In the genomic region with DNA sequence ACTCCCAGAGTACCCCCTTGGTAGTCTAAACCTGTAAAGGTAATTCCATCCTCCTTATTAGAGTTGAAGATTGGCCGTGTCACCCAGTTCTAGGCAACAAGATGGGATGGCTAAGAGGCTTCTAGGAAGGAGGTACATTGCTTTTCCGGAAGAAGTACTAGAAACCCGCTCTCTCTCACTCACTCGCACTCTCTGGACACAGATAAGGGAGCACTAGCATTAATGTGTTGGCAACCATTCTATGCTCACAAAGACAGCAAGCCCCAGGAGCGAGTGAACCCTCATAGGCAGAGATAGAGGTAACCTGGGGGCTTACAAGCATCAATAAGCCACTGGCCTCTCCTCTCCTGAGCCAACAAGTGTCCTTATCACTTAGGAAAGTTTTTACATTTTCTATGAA, we compare ENCODE assay signal across 13 cellular contexts.
DNase-seq lines count a peak whose midpoint lies in the region; ATAC-seq and TF ChIP-seq lines count a peak whose summit lies in the region.
"Had no signal": no experiment of that assay in that cellular context is flagged by ENCODE, and none has a peak within 500 bp of the region (broad histone marks: within the 10 kb centered on the region; RNA-seq: fewer than 3 reads in every experiment).

No MANE protein-coding gene starts in this region.

- no peaks in the 10 kb centered on the region for H3K9me3 ChIP-seq in subcutaneous abdominal adipose tissue (ENCODE audit: control insufficient read depth in 5 of 5, low read length in 5 of 5)
- no peaks in the 10 kb centered on the region for H3K9me3 ChIP-seq in CD8-positive, alpha-beta T cell (ENCODE audit: low read length)

- H3K9ac ChIP-seq in subcutaneous abdominal adipose tissue (ENCODE audit: low read length in 5 of 5) = no peak overlapping the region

- H3K9me3 Mint-ChIP-seq in activated naive CD4-positive, alpha-beta T cell treated with anti-CD3 and anti-CD28 coated beads for 36 hours = peaks cover 3% of the 10 kb centered on the region
- peaks cover 17% of the 10 kb centered on the region for H3K9me3 Mint-ChIP-seq in activated naive CD4-positive, alpha-beta T cell treated with anti-CD3 and anti-CD28 coated beads, Interleukin-2, amount 10 ng/mL, durations not matched to agents 7 days and 5 days
- H3K9me3 Mint-ChIP-seq in activated CD8-positive, alpha-beta T cell treated with anti-CD3 and anti-CD28 coated beads, Interleukin-2, amount 10 ng/mL, durations not matched to agents 7 days and 5 days (ENCODE audit: insufficient read depth) = peaks cover 4% of the 10 kb centered on the region
- H3K9me3 Mint-ChIP-seq in CD8-positive, alpha-beta T cell = no peaks in the 10 kb centered on the region

- CTCF ChIA-PET in activated naive CD4-positive, alpha-beta T cell treated with anti-CD3 and anti-CD28 coated beads for 36 hours (lab: Charles Lee) = no interaction called here
- CTCF ChIA-PET in activated naive CD4-positive, alpha-beta T cell treated with anti-CD3 and anti-CD28 coated beads, Interleukin-2, amount 10 ng/mL, durations not matched to agents 7 days and 5 days (lab: Charles Lee) = no interaction called here
- CTCF ChIA-PET in activated CD8-positive, alpha-beta T cell treated with anti-CD3 and anti-CD28 coated beads, Interleukin-2, amount 10 ng/mL, durations not matched to agents 7 days and 5 days (lab: Charles Lee) = no interaction called here
- CTCF ChIA-PET in CD8-positive, alpha-beta T cell (lab: Charles Lee) = no interaction called here

- POLR2A ChIA-PET in activated CD8-positive, alpha-beta T cell treated with anti-CD3 and anti-CD28 coated beads, Interleukin-2, amount 10 ng/mL, durations not matched to agents 7 days and 5 days (lab: Charles Lee) = no interaction called here
- POLR2A ChIA-PET in CD8-positive, alpha-beta T cell (lab: Charles Lee) = no interaction called here

- H3K4me3 Mint-ChIP-seq in activated naive CD4-positive, alpha-beta T cell treated with anti-CD3 and anti-CD28 coated beads for 36 hours = no peak overlapping the region
- H3K4me3 Mint-ChIP-seq in activated naive CD4-positive, alpha-beta T cell treated with anti-CD3 and anti-CD28 coated beads, Interleukin-2, amount 10 ng/mL, durations not matched to agents 7 days and 5 days = no peak overlapping the region
- no peak overlapping the region for H3K4me3 Mint-ChIP-seq in activated CD8-positive, alpha-beta T cell treated with anti-CD3 and anti-CD28 coated beads, Interleukin-2, amount 10 ng/mL, durations not matched to agents 7 days and 5 days
- no peak overlapping the region for H3K4me3 Mint-ChIP-seq in CD8-positive, alpha-beta T cell

- no peak for ATAC-seq in activated CD8-positive, alpha-beta T cell treated with anti-CD3 and anti-CD28 coated beads, Interleukin-2, amount 10 ng/mL, durations not matched to agents 7 days and 5 days
- ATAC-seq in foreskin keratinocyte = no peak
- ATAC-seq in CD8-positive, alpha-beta T cell = no peak
- ATAC-seq: Panc1 had no signal

- TF ChIP-seq CTCF in foreskin keratinocyte (conservative IDR thresholded peaks at IDR 0.05) (no peak), GM20000 (IDR thresholded peaks at IDR 0.05; ENCODE audit: extremely low read depth, missing control alignments) (no peak)
- TF ChIP-seq CTCF in CD8-positive, alpha-beta T cell (IDR thresholded peaks at IDR 0.05) = no peak

- peak overlapping the region; percentile 99 for H3K27ac ChIP-seq in foreskin keratinocyte
- peak overlapping the region; percentile 75 for H3K27ac ChIP-seq in subcutaneous abdominal adipose tissue (ENCODE audit: low read depth, low read length)
- no peak overlapping the region for H3K27ac ChIP-seq in CD8-positive, alpha-beta T cell (ENCODE audit: low read depth, low read length)

- H3K4me1 ChIP-seq in foreskin keratinocyte (peaks cover 27% of the 10 kb centered on the region), subcutaneous abdominal adipose tissue (ENCODE audit: control insufficient read depth in 5 of 5, insufficient read depth in 5 of 5, low read length in 5 of 5) (peaks cover 4 to 19% (median 12%) of the 10 kb centered on the region in 5 donors)
- H3K4me1 ChIP-seq in CD8-positive, alpha-beta T cell (ENCODE audit: insufficient read depth, low read length) = no peaks in the 10 kb centered on the region

- H3K27ac Mint-ChIP-seq in activated naive CD4-positive, alpha-beta T cell treated with anti-CD3 and anti-CD28 coated beads for 36 hours = peak overlapping the region; percentile 98
- no peak overlapping the region for H3K27ac Mint-ChIP-seq in activated naive CD4-positive, alpha-beta T cell treated with anti-CD3 and anti-CD28 coated beads, Interleukin-2, amount 10 ng/mL, durations not matched to agents 7 days and 5 days
- H3K27ac Mint-ChIP-seq in activated CD8-positive, alpha-beta T cell treated with anti-CD3 and anti-CD28 coated beads, Interleukin-2, amount 10 ng/mL, durations not matched to agents 7 days and 5 days = peak overlapping the region; percentile 2
- no peak overlapping the region for H3K27ac Mint-ChIP-seq in CD8-positive, alpha-beta T cell

- DNase-seq in activated naive CD4-positive, alpha-beta T cell treated with anti-CD3 and anti-CD28 coated beads for 36 hours = no peak
- no peak for DNase-seq in activated naive CD4-positive, alpha-beta T cell treated with anti-CD3 and anti-CD28 coated beads, Interleukin-2, amount 10 ng/mL, durations not matched to agents 7 days and 5 days
- DNase-seq in activated CD8-positive, alpha-beta T cell treated with anti-CD3 and anti-CD28 coated beads, Interleukin-2, amount 10 ng/mL, durations not matched to agents 7 days and 5 days = no peak
- DNase-seq in foreskin keratinocyte = no peak
- no peak for DNase-seq in HK-2 (ENCODE audit: unreplicated experiment)
- no peak for DNase-seq in GM20000 (ENCODE audit: low spot score)
- no peak for DNase-seq in CD8-positive, alpha-beta T cell
- DNase-seq: midbrain, MV-4-11, NCI-H526, nucleus accumbens had no signal

- peaks cover 3% of the 10 kb centered on the region for H3K36me3 Mint-ChIP-seq in activated naive CD4-positive, alpha-beta T cell treated with anti-CD3 and anti-CD28 coated beads for 36 hours (ENCODE audit: low read depth)
- H3K36me3 Mint-ChIP-seq in activated naive CD4-positive, alpha-beta T cell treated with anti-CD3 and anti-CD28 coated beads, Interleukin-2, amount 10 ng/mL, durations not matched to agents 7 days and 5 days = peaks cover 6% of the 10 kb centered on the region
- no peaks in the 10 kb centered on the region for H3K36me3 Mint-ChIP-seq in activated CD8-positive, alpha-beta T cell treated with anti-CD3 and anti-CD28 coated beads, Interleukin-2, amount 10 ng/mL, durations not matched to agents 7 days and 5 days (ENCODE audit: low read depth)
- H3K36me3 Mint-ChIP-seq in CD8-positive, alpha-beta T cell = no peaks in the 10 kb centered on the region

- intact Hi-C loops in activated naive CD4-positive, alpha-beta T cell treated with anti-CD3 and anti-CD28 coated beads for 36 hours (cut with micrococcal nuclease) = loop anchor here (1.0 kb wide), 2 partner anchors 9 to 133 kb away; no protein-coding TSS in a partner anchor
- intact Hi-C loops in CD8-positive, alpha-beta T cell (cut with DNase I, micrococcal nuclease) = no loop called here

- H3K4me3 ChIP-seq in subcutaneous abdominal adipose tissue (ENCODE audit: low read depth in 1 of 5, low read length in 5 of 5) = no peak overlapping the region
- no peak overlapping the region for H3K4me3 ChIP-seq in CD8-positive, alpha-beta T cell (ENCODE audit: low read depth, low read length)

- H3K27me3 ChIP-seq in foreskin keratinocyte (no peaks in the 10 kb centered on the region), subcutaneous abdominal adipose tissue (ENCODE audit: control insufficient read depth in 5 of 5, insufficient read depth in 4 of 5, low read length in 5 of 5) (no peaks in the 10 kb centered on the region)
- H3K27me3 ChIP-seq in CD8-positive, alpha-beta T cell (ENCODE audit: insufficient read depth, low read length) = no peaks in the 10 kb centered on the region

- no peaks in the 10 kb centered on the region for H3K36me3 ChIP-seq in subcutaneous abdominal adipose tissue (ENCODE audit: control insufficient read depth in 5 of 5, insufficient read depth in 5 of 5, low read length in 5 of 5)
- no peaks in the 10 kb centered on the region for H3K36me3 ChIP-seq in CD8-positive, alpha-beta T cell (ENCODE audit: insufficient read depth, low read length)

- peaks cover 68% of the 10 kb centered on the region for H3K4me1 Mint-ChIP-seq in activated naive CD4-positive, alpha-beta T cell treated with anti-CD3 and anti-CD28 coated beads for 36 hours (ENCODE audit: low read depth)
- H3K4me1 Mint-ChIP-seq in activated naive CD4-positive, alpha-beta T cell treated with anti-CD3 and anti-CD28 coated beads, Interleukin-2, amount 10 ng/mL, durations not matched to agents 7 days and 5 days = peaks cover 45% of the 10 kb centered on the region
- peaks cover 44% of the 10 kb centered on the region for H3K4me1 Mint-ChIP-seq in activated CD8-positive, alpha-beta T cell treated with anti-CD3 and anti-CD28 coated beads, Interleukin-2, amount 10 ng/mL, durations not matched to agents 7 days and 5 days (ENCODE audit: low read depth)
- H3K4me1 Mint-ChIP-seq in CD8-positive, alpha-beta T cell (ENCODE audit: low read depth) = peaks cover 18% of the 10 kb centered on the region

- H3K27me3 Mint-ChIP-seq in activated naive CD4-positive, alpha-beta T cell treated with anti-CD3 and anti-CD28 coated beads for 36 hours (ENCODE audit: low read depth) = no peaks in the 10 kb centered on the region
- no peaks in the 10 kb centered on the region for H3K27me3 Mint-ChIP-seq in activated naive CD4-positive, alpha-beta T cell treated with anti-CD3 and anti-CD28 coated beads, Interleukin-2, amount 10 ng/mL, durations not matched to agents 7 days and 5 days
- no peaks in the 10 kb centered on the region for H3K27me3 Mint-ChIP-seq in activated CD8-positive, alpha-beta T cell treated with anti-CD3 and anti-CD28 coated beads, Interleukin-2, amount 10 ng/mL, durations not matched to agents 7 days and 5 days (ENCODE audit: low read depth)
- H3K27me3 Mint-ChIP-seq in CD8-positive, alpha-beta T cell (ENCODE audit: low read depth) = no peaks in the 10 kb centered on the region

Comparison
In these comparisons a context has a peak if more than half of its experiments do, and no peak if none do; other contexts are left out.
1. H3K27ac Mint-ChIP-seq: peak in activated naive CD4-positive, alpha-beta T cell treated with anti-CD3 and anti-CD28 coated beads for 36 hours (single experiment) and activated CD8-positive, alpha-beta T cell treated with anti-CD3 and anti-CD28 coated beads, Interleukin-2, amount 10 ng/mL, durations not matched to agents 7 days and 5 days (single experiment); none in activated naive CD4-positive, alpha-beta T cell treated with anti-CD3 and anti-CD28 coated beads, Interleukin-2, amount 10 ng/mL, durations not matched to agents 7 days and 5 days (single experiment) and CD8-positive, alpha-beta T cell (single experiment).